6 cellular contexts compared by ENCODE assay signal in the genomic region with DNA sequence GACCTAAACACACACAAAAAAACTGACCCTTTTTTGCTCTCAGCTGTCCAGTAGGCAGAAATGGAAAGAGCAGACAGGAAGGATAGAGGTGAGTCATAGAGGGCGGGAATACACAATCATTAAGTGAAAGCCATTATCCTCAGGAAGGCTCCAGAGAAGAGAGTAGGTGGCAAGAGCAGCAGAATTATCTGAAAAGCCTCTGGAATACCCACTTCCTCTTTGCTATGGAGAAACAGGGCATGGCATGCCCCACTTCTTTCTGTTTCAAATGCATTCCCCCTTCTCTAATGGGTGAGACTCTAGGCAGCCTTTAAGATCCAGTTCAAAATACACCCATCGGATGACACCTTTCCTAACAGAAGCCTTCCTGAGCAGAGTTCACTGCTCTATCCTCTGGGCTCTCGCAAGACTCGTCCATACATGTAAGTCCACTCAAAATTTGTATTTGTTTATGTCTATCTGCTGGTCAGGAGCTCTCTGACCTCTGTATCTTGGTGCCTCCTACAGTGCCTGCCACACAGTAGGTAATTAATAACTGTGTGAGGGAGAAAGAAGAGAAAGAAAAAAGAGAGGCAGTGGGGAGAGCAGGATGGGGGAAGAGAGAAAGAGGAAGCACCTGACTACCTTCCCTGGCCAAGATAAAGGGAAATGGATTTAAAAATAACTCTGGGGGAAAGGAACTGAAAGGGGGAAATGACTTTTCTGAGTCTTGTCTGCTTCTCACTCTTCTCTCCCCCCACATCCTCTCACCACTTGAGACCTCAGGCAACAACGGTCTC. TPM values are rescaled to one million over a fixed set of nuclear protein-coding genes. Genes with fewer than 3 reads are reported as not detected.
DNase-seq lines count a peak whose midpoint lies in the region; ATAC-seq and TF ChIP-seq lines count a peak whose summit lies in the region.

No MANE protein-coding gene starts in this region.

- H2AFZ ChIP-seq in IMR-90 (replicated peaks; ENCODE audit: low read length, poor library complexity) (peak overlapping the region; percentile 60), mammary epithelial cell (ENCODE audit: low read depth, low read length) (peak overlapping the region; percentile 93)

- no peaks in the 10 kb centered on the region for H3K79me2 ChIP-seq in mammary epithelial cell (ENCODE audit: insufficient read depth, low read length)

- POLR2A ChIA-PET in IMR-90 (lab: Charles Lee; ENCODE audit: unreplicated experiment) = no interaction called here

- CTCF ChIA-PET in IMR-90 (lab: Yijun Ruan, JAX) = interaction anchor here (0.6 kb wide), 1 partner anchor 85 kb away, joined by 3 read pairs; no protein-coding TSS in a partner anchor
- CTCF ChIA-PET in mammary epithelial cell (lab: Charles Lee; ENCODE audit: low non-redundant PET) = no interaction called here

- dilution Hi-C loops in IMR-90 (cut with HindIII; ENCODE audit: low sequenced_read_pairs, unreplicated experiment) = no loop called here
- dilution Hi-C loops in mammary epithelial cell (cut with HindIII; ENCODE audit: low sequenced_read_pairs) = loop anchor here (5.0 to 10.0 kb wide), 3 partner anchors 35 to 147 kb away; a partner anchor contains a TSS

- H3K18ac ChIP-seq in IMR-90 (ENCODE audit: low read depth, low read length) = no peak overlapping the region

- 0 out of 2 replicates have a peak overlapping the region, but pooled peaks have one; percentile 72 for H3K14ac ChIP-seq in IMR-90 (replicated peaks; ENCODE audit: low read depth, low read length)

- H3K4me2 ChIP-seq in IMR-90 (ENCODE audit: low read depth, low read length) = peak overlapping the region; percentile 77; the same call in 1 of the 2 replicates
- H3K4me2 ChIP-seq in mammary epithelial cell (ENCODE audit: insufficient read depth, low read depth, low read length) = peak overlapping the region; percentile 45

- H3K23ac ChIP-seq in IMR-90 (ENCODE audit: low read depth, low read length) = no peak overlapping the region

- H2BK20ac ChIP-seq in IMR-90 (ENCODE audit: low read depth, low read length) = no peak overlapping the region

- H3K36me3 Mint-ChIP-seq in nephron progenitor cell (ENCODE audit: low read depth) = no peaks in the 10 kb centered on the region

- H3K9me3 Mint-ChIP-seq in nephron progenitor cell = no peaks in the 10 kb centered on the region

- DNase-seq in ACHN = peak; percentile 70
- DNase-seq in IMR-90 = peak; percentile 71
- peak; percentile 58 for DNase-seq in mammary epithelial cell
- no peak for DNase-seq in sciatic nerve (ENCODE audit: low spot score)
- DNase-seq in nephron progenitor cell = no peak

- H3K9me1 ChIP-seq in IMR-90 (ENCODE audit: insufficient read depth, low read length) = no peaks in the 10 kb centered on the region

- H4K20me1 ChIP-seq in IMR-90 (ENCODE audit: insufficient read depth, low read length) (no peaks in the 10 kb centered on the region), mammary epithelial cell (ENCODE audit: insufficient read depth, low read length) (no peaks in the 10 kb centered on the region)

- H3K36me3 ChIP-seq in IMR-90 (ENCODE audit: control insufficient read depth, insufficient read depth, low read length) = no peaks in the 10 kb centered on the region
- no peaks in the 10 kb centered on the region for H3K36me3 ChIP-seq in mammary epithelial cell (ENCODE audit: insufficient read depth, low read length)

- peak overlapping the region; percentile 1; the same call in 1 of the 2 replicates for H4K5ac ChIP-seq in IMR-90 (ENCODE audit: low read depth, low read length)

- WGBS in IMR-90 (ENCODE audit: extremely low coverage in 2 of 2, insufficient read length in 1 of 2), 2 experiments = 80% methylated on average over 1 of the region's 5 CpGs; no CpG with 5 or more reads in 1 of the 2 experiments
- 58% methylated on average over 5 of the region's 5 CpGs for WGBS in mammary epithelial cell (ENCODE audit: low coverage, missing lambda C conversion rate)

- TF ChIP-seq POLR2A in IMR-90 (IDR thresholded peaks at IDR 0.05; ENCODE audit: low read depth, low read length) = no peak

- 0 out of 2 replicates have a peak overlapping the region, but pooled peaks have one; percentile 36 for H4K91ac ChIP-seq in IMR-90 (ENCODE audit: insufficient read depth, low read depth, low read length)

- in situ Hi-C loops in ACHN (cut with HindIII; ENCODE audit: low pct_ligation_motif_present, low pct_unique_long_range_greater_than_20kb, low sequenced_read_pairs) (no loop called here), IMR-90 (cut with MboI; ENCODE audit: low sequenced_read_pairs) (no loop called here), mammary epithelial cell (cut with MboI; ENCODE audit: low sequenced_read_pairs in 2 of 2) (no loop called here)

- H3K4me1 ChIP-seq in IMR-90 (ENCODE audit: control insufficient read depth, insufficient read depth, low read length) = 0 out of 2 replicates have a peak, but pooled peaks cover 2% of the 10 kb centered on the region
- H3K4me1 ChIP-seq in mammary epithelial cell (ENCODE audit: insufficient read depth, low read length) = peaks cover 7% of the 10 kb centered on the region

- no peak for TF ChIP-seq RAD21 in IMR-90 (IDR thresholded peaks at IDR 0.05; ENCODE audit: low read length)

- H2BK120ac ChIP-seq in IMR-90 (ENCODE audit: low read depth, low read length) = no peak overlapping the region

- H3K27ac ChIP-seq in IMR-90 (ENCODE audit: insufficient read depth, low read length) (no peak overlapping the region), mammary epithelial cell (ENCODE audit: insufficient read depth, low read depth, low read length) (no peak overlapping the region)

- peak overlapping the region; percentile 30 to 83; a peak in 3 of 4 replicates for H4K8ac ChIP-seq in IMR-90 (ENCODE audit: low read depth in 2 of 2, low read length in 2 of 2)

- H2BK15ac ChIP-seq in IMR-90 (ENCODE audit: low read depth, low read length) = 0 out of 3 replicates have a peak overlapping the region, but pooled peaks have one; percentile 4

- ATAC-seq in GM19351 (IDR thresholded peaks at IDR 0.05; ENCODE audit: unreplicated experiment) = peak; percentile 88
- ATAC-seq in IMR-90 (ENCODE audit: low read depth) = peak; percentile 91
- ATAC-seq in sciatic nerve = peak; percentile 47

- H3K9ac ChIP-seq in IMR-90 (ENCODE audit: low read depth, low read length) (no peak overlapping the region), mammary epithelial cell (ENCODE audit: insufficient read depth, low read length) (no peak overlapping the region)

- no peak overlapping the region for H2BK5ac ChIP-seq in IMR-90 (ENCODE audit: low read depth, low read length, poor library complexity, severe bottlenecking)

- H3K27me3 ChIP-seq in IMR-90 (ENCODE audit: control insufficient read depth, insufficient read depth, low read length) (peaks cover 1% of the 10 kb centered on the region; the same call in 1 of the 2 replicates), mammary epithelial cell (ENCODE audit: insufficient read depth, low read length) (no peaks in the 10 kb centered on the region)

- H3K4ac ChIP-seq in IMR-90 (ENCODE audit: low read depth, low read length) = 0 out of 2 replicates have a peak overlapping the region, but pooled peaks have one; percentile 51

- H3K27me3 Mint-ChIP-seq in nephron progenitor cell (ENCODE audit: low read depth, poor library complexity) = peaks cover 6% of the 10 kb centered on the region

- no TSS peak for BruUV-seq in IMR-90 (replicated peaks; lab: Mats Ljungman, UMichigan)
- TSS peak; percentile 21 for BruUV-seq in mammary epithelial cell (replicated peaks; lab: Mats Ljungman, UMichigan)

- peaks cover 14% of the 10 kb centered on the region for H3K4me1 Mint-ChIP-seq in nephron progenitor cell

- no peaks in the 10 kb centered on the region for H3K9me3 ChIP-seq in IMR-90 (ENCODE audit: control insufficient read depth, insufficient read depth, low read length)
- no peaks in the 10 kb centered on the region for H3K9me3 ChIP-seq in mammary epithelial cell (replicated peaks; ENCODE audit: insufficient read depth, low read length)

- no peak overlapping the region for H3K4me3 Mint-ChIP-seq in nephron progenitor cell

- no peak overlapping the region for H2AK9ac ChIP-seq in IMR-90 (replicated peaks; ENCODE audit: low read depth, low read length, poor library complexity)

- no peaks in the 10 kb centered on the region for H3K79me1 ChIP-seq in IMR-90 (ENCODE audit: low read depth in 1 of 2, low read length in 2 of 2)

- no peak overlapping the region for H3K27ac Mint-ChIP-seq in nephron progenitor cell

- no peak overlapping the region; the same call in 1 of the 2 replicates for H2AK5ac ChIP-seq in IMR-90 (ENCODE audit: low read depth, low read length)

- H3K4me3 ChIP-seq in IMR-90 (ENCODE audit: insufficient read depth, low read depth, low read length) (no peak overlapping the region), mammary epithelial cell (replicated peaks in 1 of 3; ENCODE audit: insufficient read depth in 1 of 3, low read depth in 2 of 3, low read length in 3 of 3) (peak overlapping the region in 1 of 3 experiments; percentile 4)

- intact Hi-C loops in IMR-90 (cut with micrococcal nuclease) (no loop called here), mammary epithelial cell (cut with micrococcal nuclease) (no loop called here), sciatic nerve (cut with DNase I) (no loop called here)

- TF ChIP-seq CTCF in IMR-90 (conservative IDR thresholded peaks at IDR 0.05; ENCODE audit: low read depth, low read length) = no peak
- no peak for TF ChIP-seq CTCF in mammary epithelial cell (conservative IDR thresholded peaks at IDR 0.05 in 1 of 2, IDR thresholded peaks at IDR 0.05 in 1 of 2; ENCODE audit: extremely low read depth in 1 of 2, insufficient read depth in 1 of 2, low read depth in 1 of 2, low read length in 2 of 2)
- no peak for TF ChIP-seq CTCF in nephron progenitor cell (IDR thresholded peaks at IDR 0.05)

- no peak overlapping the region for H3K56ac ChIP-seq in IMR-90 (ENCODE audit: extremely low read depth, insufficient read depth, low read length)

RNA-seq across cellular contexts. Expression of a gene that starts 8.5 kb away (rescaled TPM):
- under 0.01 TPM in 2 replicates for total RNA-seq in IMR-90 (2012; rRNA removed)
- polyA plus RNA-seq in IMR-90 (2012; rRNA removed) = 0.03 TPM in 2 replicates
- 0.01 and 0.03 TPM in 2 replicates for polyA plus RNA-seq in IMR-90 (2012; cell fraction: cytosol; rRNA removed)
- polyA plus RNA-seq in IMR-90 (2012; cell fraction: nucleus; rRNA removed; ENCODE audit: low replicate concordance) = 0.16 and 0.22 TPM in 2 replicates
- not detected for total RNA-seq in mammary epithelial cell
- not detected for polyA plus RNA-seq in mammary epithelial cell
- not detected for polyA minus RNA-seq in mammary epithelial cell
- total RNA-seq in sciatic nerve = 2.1 TPM

RNA-seq across cellular contexts. Expression of a gene that starts 14.1 kb away (rescaled TPM):
- total RNA-seq in IMR-90 (2012; rRNA removed) = 7.8 and 12.4 TPM in 2 replicates
- 9.8 and 10.7 TPM in 2 replicates for polyA plus RNA-seq in IMR-90 (2012; rRNA removed)
- polyA plus RNA-seq in IMR-90 (2012; cell fraction: cytosol; rRNA removed) = 3.6 and 5.5 TPM in 2 replicates
- 45.5 and 45.9 TPM in 2 replicates for polyA plus RNA-seq in IMR-90 (2012; cell fraction: nucleus; rRNA removed; ENCODE audit: low replicate concordance)
- 10 to 100 TPM; 27.5 to 28.1 TPM for total RNA-seq in mammary epithelial cell
- polyA plus RNA-seq in mammary epithelial cell = 10.9 TPM
- 34.3 TPM for polyA minus RNA-seq in mammary epithelial cell
- 44.7 TPM for total RNA-seq in sciatic nerve

RNA-seq across cellular contexts. Expression of a gene that starts 27.2 kb away (rescaled TPM):
- total RNA-seq in IMR-90 (2012; rRNA removed) = 32.4 and 38.0 TPM in 2 replicates
- polyA plus RNA-seq in IMR-90 (2012; rRNA removed) = 23.1 and 24.7 TPM in 2 replicates
- polyA plus RNA-seq in IMR-90 (2012; cell fraction: cytosol; rRNA removed) = 34.4 and 36.2 TPM in 2 replicates
- polyA plus RNA-seq in IMR-90 (2012; cell fraction: nucleus; rRNA removed; ENCODE audit: low replicate concordance) = 144 and 145 TPM in 2 replicates
- 10 to 100 TPM; 22.6 to 34.8 TPM for total RNA-seq in mammary epithelial cell
- 28.1 TPM for polyA plus RNA-seq in mammary epithelial cell
- 65.6 TPM for polyA minus RNA-seq in mammary epithelial cell
- 38.8 TPM for total RNA-seq in sciatic nerve

RNA-seq across cellular contexts. Expression of a gene that starts 27.6 kb away (rescaled TPM):
- total RNA-seq in IMR-90 (2012; rRNA removed) (125 and 141 TPM in 2 replicates), mammary epithelial cell (100 to 1,000 TPM in 1 of 2 donors, 10 to 100 TPM in 1; 96.4 to 128 TPM), sciatic nerve (68.0 TPM)
- polyA plus RNA-seq in IMR-90 (2012; rRNA removed) (241 and 242 TPM in 2 replicates), mammary epithelial cell (217 TPM)
- 115 and 191 TPM in 2 replicates for polyA plus RNA-seq in IMR-90 (2012; cell fraction: cytosol; rRNA removed)
- 85.5 and 208 TPM in 2 replicates for polyA plus RNA-seq in IMR-90 (2012; cell fraction: nucleus; rRNA removed; ENCODE audit: low replicate concordance)
- polyA minus RNA-seq in mammary epithelial cell = 200 TPM

RNA-seq across cellular contexts. Expression of a gene that starts 33.8 kb away (rescaled TPM):
- total RNA-seq in IMR-90 (2012; rRNA removed) (15.0 and 15.2 TPM in 2 replicates), mammary epithelial cell (10 to 100 TPM; 18.8 to 22.2 TPM), sciatic nerve (33.0 TPM)
- polyA plus RNA-seq in IMR-90 (2012; rRNA removed) (27.2 and 27.8 TPM in 2 replicates), mammary epithelial cell (27.0 TPM)
- polyA plus RNA-seq in IMR-90 (2012; cell fraction: cytosol; rRNA removed) = 13.3 and 24.4 TPM in 2 replicates
- 70.6 and 153 TPM in 2 replicates for polyA plus RNA-seq in IMR-90 (2012; cell fraction: nucleus; rRNA removed; ENCODE audit: low replicate concordance)
- 42.9 TPM for polyA minus RNA-seq in mammary epithelial cell

Comparison
In these comparisons a context has a peak if more than half of its experiments do, and no peak if none do; other contexts are left out.
1. DNase-seq: peak in ACHN (single experiment), IMR-90 (single experiment) and mammary epithelial cell (single experiment); none in sciatic nerve (single experiment) and nephron progenitor cell (single experiment).
2. Peak in every context shown above with its lines, with median percentiles within 50 percentile points of each other: ATAC-seq.